In the genomic region with DNA sequence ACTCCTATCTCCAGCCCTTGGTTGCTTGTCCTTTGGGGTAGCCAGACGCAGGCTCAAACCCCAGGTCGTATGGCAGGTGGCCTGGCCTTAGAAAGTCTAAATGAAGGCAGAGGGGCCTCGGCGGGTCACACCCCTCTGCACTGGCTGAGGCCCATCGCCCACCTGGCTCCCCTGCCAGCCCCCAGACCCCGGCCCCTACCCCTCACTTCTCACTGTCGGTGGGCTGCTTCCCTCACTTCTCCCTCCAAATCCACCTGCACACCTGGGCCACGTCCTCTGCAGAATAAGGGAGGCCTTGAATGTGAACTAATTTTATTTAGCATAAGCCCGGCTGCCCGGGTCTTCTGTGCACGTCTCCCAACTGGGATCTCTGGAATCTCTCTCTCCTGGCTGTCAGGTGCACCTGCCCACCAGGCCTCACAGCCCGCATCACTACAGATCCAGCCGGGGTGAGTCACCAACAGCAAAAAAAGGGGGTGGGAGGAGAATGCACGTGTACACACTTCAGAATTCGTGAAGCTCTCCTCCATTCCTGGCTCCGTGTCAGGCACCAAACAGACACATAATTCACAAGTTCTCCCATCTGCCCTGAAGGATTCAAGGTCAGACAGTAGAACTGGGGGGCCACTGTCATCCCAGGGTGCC, we compare ENCODE assay signal across 23 cellular contexts.
"Had no signal": no experiment of that assay in that cellular context is flagged by ENCODE, and none has a peak within 500 bp of the region (broad histone marks: within the 10 kb centered on the region; RNA-seq: fewer than 3 reads in every experiment).

No MANE protein-coding gene starts in this region.

- H3K9me3 ChIP-seq: adrenal gland had no signal

- DNase-seq: activated CD4-positive, alpha-beta memory T cell treated with anti-CD3 and anti-CD28 coated beads for 36 hours; activated CD4-positive, alpha-beta T cell treated with anti-CD3 and anti-CD28 coated beads, Interleukin-2, amount 10 ng/mL, durations not matched to agents 7 days and 5 days; activated CD4-positive, CD25-positive, alpha-beta regulatory T cell; activated CD8-positive, alpha-beta memory T cell treated with anti-CD3 and anti-CD28 coated beads for 24 hours; activated gamma-delta T cell; activated naive CD4-positive, alpha-beta T cell treated with anti-CD3 and anti-CD28 coated beads, Interleukin-2, amount 50 U/mL, for 16 hours; activated naive CD8-positive, alpha-beta T cell treated with anti-CD3 and anti-CD28 coated beads, Interleukin-2, amount 10 ng/mL, durations not matched to agents 7 days and 5 days; activated T-cell treated with anti-CD3 and anti-CD28 coated beads, Interleukin-2, amount 50 U/mL, for 4 hours; adrenal gland; cerebellar nuclear complex; Karpas-422; NCI-H146; NCI-H187 treated with DMSO at 0.1 percent for 48 hours; NCI-H345; NCI-H510A; NCI-H526 treated with DMSO at 0.1 percent for 48 hours; NCI-H82; SIG-M5; T-cell; T-helper 2 cell; T1000 had no signal

- H3K27ac ChIP-seq: adrenal gland had no signal

- ATAC-seq: activated T-cell treated with anti-CD3 and anti-CD28 coated beads, Interleukin-2, amount 50 U/mL, for 4 hours; activated T-helper 17 cell treated with anti-CD3 and anti-CD28 coated beads, Interleukin-2, amount 50 U/mL, for 72 hours; K562; T-cell had no signal

- H3K36me3 ChIP-seq: adrenal gland had no signal

- H3K27me3 ChIP-seq: adrenal gland had no signal

- H3K4me3 ChIP-seq: adrenal gland, K562 had no signal
